Comparison of ENCODE assay signal across 1 cellular context in the genomic region with DNA sequence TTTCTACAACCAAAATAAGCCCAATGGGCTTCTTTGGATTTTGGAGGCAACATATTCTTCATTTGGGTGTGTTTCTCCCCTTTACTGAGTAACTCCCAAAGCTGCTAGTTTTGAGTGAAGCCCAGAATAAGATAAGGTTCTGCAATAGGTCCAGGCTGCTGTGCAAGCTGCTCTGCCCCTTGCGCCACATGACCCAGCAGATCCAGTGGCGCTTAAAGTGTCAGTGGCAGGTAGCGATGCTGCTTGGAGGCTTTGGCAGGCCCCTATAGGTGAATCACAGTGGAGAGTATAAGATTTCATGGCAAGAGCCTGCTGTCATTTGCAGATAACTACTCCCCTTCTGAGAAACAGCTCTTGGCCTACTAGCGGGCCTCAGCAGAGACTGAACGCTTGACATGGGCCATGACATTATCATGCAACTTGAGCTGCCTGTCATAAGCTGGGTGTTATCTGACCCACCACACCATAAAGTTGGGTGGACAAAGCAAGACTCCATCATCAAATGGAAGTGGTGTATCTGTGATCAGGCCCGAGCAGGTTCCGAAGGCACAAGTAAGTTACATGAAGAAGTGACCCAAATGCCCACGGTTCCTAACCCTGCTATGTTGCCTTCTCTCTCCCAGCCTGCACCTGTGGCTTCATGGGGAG.
TF ChIP-seq lines count a peak whose summit lies in the region.

No MANE protein-coding gene starts in this region.

TF ChIP-seq in K562, 482 proteins besides CTCF, POLR2A, EP300 and RAD21 (continued from another document and continues in another):
- TF ChIP-seq CREB1 (IDR thresholded peaks at IDR 0.05) (peak; percentile 64; the same call in 1 of the 2 replicates), CREB1 (CRISPR knock-in tag; IDR thresholded peaks at IDR 0.05) (no peak), ZC3H4 (CRISPR knock-in tag; IDR thresholded peaks at IDR 0.05; ENCODE audit: borderline replicate concordance) (no peak), POLR3A (IDR thresholded peaks at IDR 0.05; ENCODE audit: borderline replicate concordance, extremely low read depth, insufficient read depth, insufficient read length) (no peak), SPI1 (IDR thresholded peaks at IDR 0.05; ENCODE audit: borderline replicate concordance, low read depth, low read length) (no peak), TAF15 (IDR thresholded peaks at IDR 0.05; ENCODE audit: low read depth, low read length) (no peak), ZNF184 (CRISPR knock-in tag; IDR thresholded peaks at IDR 0.05) (no peak), IFI16 (CRISPR knock-in tag; IDR thresholded peaks at IDR 0.05) (no peak), CSDE1 (IDR thresholded peaks at IDR 0.05) (no peak), HDGF (IDR thresholded peaks at IDR 0.05) (no peak), ZNF445 (CRISPR knock-in tag; IDR thresholded peaks at IDR 0.05; ENCODE audit: low read depth) (no peak), PHF21A (IDR thresholded peaks at IDR 0.05; ENCODE audit: borderline replicate concordance, low read depth) (peak; percentile 91), RHOXF2B (CRISPR knock-in tag; conservative IDR thresholded peaks at IDR 0.05) (no peak), FOXJ3 (CRISPR knock-in tag; IDR thresholded peaks at IDR 0.05) (no peak), SIN3A (IDR thresholded peaks at IDR 0.05; ENCODE audit: borderline replicate concordance in 2 of 2, control insufficient read depth in 1 of 2, low read depth in 2 of 2, low read length in 2 of 2) (no peak), WHSC1 (IDR thresholded peaks at IDR 0.05; ENCODE audit: low read length) (no peak), ZNF766 (CRISPR knock-in tag; conservative IDR thresholded peaks at IDR 0.05) (no peak; the same call in 1 of the 2 replicates), XRCC5 (IDR thresholded peaks at IDR 0.05; ENCODE audit: low read depth, low read length) (no peak), MAFG (tag; conservative IDR thresholded peaks at IDR 0.05) (0 out of 2 replicates have a peak, but pooled peaks have one; percentile 33), ZNF507 (tag; conservative IDR thresholded peaks at IDR 0.05) (no peak), POU5F1 (IDR thresholded peaks at IDR 0.05; ENCODE audit: borderline replicate concordance, low read depth, low read length, partially characterized antibody) (no peak), ZNF143 (CRISPR knock-in tag; IDR thresholded peaks at IDR 0.05) (no peak), XRCC3 (IDR thresholded peaks at IDR 0.05) (no peak), KDM1A (IDR thresholded peaks at IDR 0.05) (peak; percentile 100), E2F3 (CRISPR knock-in tag; IDR thresholded peaks at IDR 0.05) (no peak), EP400 (IDR thresholded peaks at IDR 0.05) (no peak), KLF10 (CRISPR knock-in tag; IDR thresholded peaks at IDR 0.05) (no peak), RAD51 (IDR thresholded peaks at IDR 0.05; ENCODE audit: borderline replicate concordance, low read depth) (peak; percentile 51), PTRF (tag; IDR thresholded peaks at IDR 0.05) (no peak), CXXC5 (CRISPR knock-in tag; IDR thresholded peaks at IDR 0.05) (peak; percentile 70), RFX1 (IDR thresholded peaks at IDR 0.05) (no peak), PHB2 (IDR thresholded peaks at IDR 0.05; ENCODE audit: low read depth) (peak; percentile 80), ELF1 (tag; IDR thresholded peaks at IDR 0.05) (no peak), NR4A1 (CRISPR knock-in tag; IDR thresholded peaks at IDR 0.05) (no peak), NR4A1 (tag; IDR thresholded peaks at IDR 0.05) (peak; percentile 73; the same call in 1 of the 2 replicates), KDM2B (CRISPR knock-in tag; IDR thresholded peaks at IDR 0.05) (no peak), MED1 (CRISPR knock-in tag; IDR thresholded peaks at IDR 0.05; ENCODE audit: borderline replicate concordance) (no peak), MCM2 (IDR thresholded peaks at IDR 0.05; ENCODE audit: low read depth) (no peak), ZC3H11A (IDR thresholded peaks at IDR 0.05; ENCODE audit: low read depth, low read length) (no peak), ZNF408 (CRISPR knock-in tag; IDR thresholded peaks at IDR 0.05; ENCODE audit: low read depth) (no peak)
- TF ChIP-seq, protein P1, sequence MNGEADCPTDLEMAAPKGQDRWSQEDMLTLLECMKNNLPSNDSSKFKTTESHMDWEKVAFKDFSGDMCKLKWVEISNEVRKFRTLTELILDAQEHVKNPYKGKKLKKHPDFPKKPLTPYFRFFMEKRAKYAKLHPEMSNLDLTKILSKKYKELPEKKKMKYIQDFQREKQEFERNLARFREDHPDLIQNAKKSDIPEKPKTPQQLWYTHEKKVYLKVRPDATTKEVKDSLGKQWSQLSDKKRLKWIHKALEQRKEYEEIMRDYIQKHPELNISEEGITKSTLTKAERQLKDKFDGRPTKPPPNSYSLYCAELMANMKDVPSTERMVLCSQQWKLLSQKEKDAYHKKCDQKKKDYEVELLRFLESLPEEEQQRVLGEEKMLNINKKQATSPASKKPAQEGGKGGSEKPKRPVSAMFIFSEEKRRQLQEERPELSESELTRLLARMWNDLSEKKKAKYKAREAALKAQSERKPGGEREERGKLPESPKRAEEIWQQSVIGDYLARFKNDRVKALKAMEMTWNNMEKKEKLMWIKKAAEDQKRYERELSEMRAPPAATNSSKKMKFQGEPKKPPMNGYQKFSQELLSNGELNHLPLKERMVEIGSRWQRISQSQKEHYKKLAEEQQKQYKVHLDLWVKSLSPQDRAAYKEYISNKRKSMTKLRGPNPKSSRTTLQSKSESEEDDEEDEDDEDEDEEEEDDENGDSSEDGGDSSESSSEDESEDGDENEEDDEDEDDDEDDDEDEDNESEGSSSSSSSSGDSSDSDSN (IDR thresholded peaks at IDR 0.05; ENCODE audit: borderline replicate concordance in 1 of 2, low read depth in 2 of 2, low read length in 2 of 2), result no peak
- TF ChIP-seq, protein P2, sequence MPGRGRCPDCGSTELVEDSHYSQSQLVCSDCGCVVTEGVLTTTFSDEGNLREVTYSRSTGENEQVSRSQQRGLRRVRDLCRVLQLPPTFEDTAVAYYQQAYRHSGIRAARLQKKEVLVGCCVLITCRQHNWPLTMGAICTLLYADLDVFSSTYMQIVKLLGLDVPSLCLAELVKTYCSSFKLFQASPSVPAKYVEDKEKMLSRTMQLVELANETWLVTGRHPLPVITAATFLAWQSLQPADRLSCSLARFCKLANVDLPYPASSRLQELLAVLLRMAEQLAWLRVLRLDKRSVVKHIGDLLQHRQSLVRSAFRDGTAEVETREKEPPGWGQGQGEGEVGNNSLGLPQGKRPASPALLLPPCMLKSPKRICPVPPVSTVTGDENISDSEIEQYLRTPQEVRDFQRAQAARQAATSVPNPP (IDR thresholded peaks at IDR 0.05; ENCODE audit: borderline replicate concordance, insufficient read depth, insufficient read length), result no peak
- TF ChIP-seq, protein P3, sequence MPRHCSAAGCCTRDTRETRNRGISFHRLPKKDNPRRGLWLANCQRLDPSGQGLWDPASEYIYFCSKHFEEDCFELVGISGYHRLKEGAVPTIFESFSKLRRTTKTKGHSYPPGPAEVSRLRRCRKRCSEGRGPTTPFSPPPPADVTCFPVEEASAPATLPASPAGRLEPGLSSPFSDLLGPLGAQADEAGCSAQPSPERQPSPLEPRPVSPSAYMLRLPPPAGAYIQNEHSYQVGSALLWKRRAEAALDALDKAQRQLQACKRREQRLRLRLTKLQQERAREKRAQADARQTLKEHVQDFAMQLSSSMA (CRISPR knock-in tag; IDR thresholded peaks at IDR 0.05), result no peak
- TF ChIP-seq, protein P4, sequence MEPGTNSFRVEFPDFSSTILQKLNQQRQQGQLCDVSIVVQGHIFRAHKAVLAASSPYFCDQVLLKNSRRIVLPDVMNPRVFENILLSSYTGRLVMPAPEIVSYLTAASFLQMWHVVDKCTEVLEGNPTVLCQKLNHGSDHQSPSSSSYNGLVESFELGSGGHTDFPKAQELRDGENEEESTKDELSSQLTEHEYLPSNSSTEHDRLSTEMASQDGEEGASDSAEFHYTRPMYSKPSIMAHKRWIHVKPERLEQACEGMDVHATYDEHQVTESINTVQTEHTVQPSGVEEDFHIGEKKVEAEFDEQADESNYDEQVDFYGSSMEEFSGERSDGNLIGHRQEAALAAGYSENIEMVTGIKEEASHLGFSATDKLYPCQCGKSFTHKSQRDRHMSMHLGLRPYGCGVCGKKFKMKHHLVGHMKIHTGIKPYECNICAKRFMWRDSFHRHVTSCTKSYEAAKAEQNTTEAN (CRISPR knock-in tag; IDR thresholded peaks at IDR 0.05), result no peak
- TF ChIP-seq, protein P5, sequence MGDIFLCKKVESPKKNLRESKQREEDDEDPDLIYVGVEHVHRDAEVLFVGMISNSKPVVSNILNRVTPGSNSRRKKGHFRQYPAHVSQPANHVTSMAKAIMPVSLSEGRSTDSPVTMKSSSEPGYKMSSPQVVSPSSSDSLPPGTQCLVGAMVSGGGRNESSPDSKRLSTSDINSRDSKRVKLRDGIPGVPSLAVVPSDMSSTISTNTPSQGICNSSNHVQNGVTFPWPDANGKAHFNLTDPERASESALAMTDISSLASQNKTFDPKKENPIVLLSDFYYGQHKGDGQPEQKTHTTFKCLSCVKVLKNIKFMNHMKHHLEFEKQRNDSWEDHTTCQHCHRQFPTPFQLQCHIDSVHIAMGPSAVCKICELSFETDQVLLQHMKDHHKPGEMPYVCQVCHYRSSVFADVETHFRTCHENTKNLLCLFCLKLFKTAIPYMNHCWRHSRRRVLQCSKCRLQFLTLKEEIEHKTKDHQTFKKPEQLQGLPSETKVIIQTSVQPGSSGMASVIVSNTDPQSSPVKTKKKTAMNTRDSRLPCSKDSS (IDR thresholded peaks at IDR 0.05; ENCODE audit: low read depth, partially characterized antibody), result no peak
- TF ChIP-seq, protein P6, sequence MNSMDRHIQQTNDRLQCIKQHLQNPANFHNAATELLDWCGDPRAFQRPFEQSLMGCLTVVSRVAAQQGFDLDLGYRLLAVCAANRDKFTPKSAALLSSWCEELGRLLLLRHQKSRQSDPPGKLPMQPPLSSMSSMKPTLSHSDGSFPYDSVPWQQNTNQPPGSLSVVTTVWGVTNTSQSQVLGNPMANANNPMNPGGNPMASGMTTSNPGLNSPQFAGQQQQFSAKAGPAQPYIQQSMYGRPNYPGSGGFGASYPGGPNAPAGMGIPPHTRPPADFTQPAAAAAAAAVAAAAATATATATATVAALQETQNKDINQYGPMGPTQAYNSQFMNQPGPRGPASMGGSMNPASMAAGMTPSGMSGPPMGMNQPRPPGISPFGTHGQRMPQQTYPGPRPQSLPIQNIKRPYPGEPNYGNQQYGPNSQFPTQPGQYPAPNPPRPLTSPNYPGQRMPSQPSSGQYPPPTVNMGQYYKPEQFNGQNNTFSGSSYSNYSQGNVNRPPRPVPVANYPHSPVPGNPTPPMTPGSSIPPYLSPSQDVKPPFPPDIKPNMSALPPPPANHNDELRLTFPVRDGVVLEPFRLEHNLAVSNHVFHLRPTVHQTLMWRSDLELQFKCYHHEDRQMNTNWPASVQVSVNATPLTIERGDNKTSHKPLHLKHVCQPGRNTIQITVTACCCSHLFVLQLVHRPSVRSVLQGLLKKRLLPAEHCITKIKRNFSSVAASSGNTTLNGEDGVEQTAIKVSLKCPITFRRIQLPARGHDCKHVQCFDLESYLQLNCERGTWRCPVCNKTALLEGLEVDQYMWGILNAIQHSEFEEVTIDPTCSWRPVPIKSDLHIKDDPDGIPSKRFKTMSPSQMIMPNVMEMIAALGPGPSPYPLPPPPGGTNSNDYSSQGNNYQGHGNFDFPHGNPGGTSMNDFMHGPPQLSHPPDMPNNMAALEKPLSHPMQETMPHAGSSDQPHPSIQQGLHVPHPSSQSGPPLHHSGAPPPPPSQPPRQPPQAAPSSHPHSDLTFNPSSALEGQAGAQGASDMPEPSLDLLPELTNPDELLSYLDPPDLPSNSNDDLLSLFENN (IDR thresholded peaks at IDR 0.05; ENCODE audit: low read depth in 2 of 2, low read length in 2 of 2), result peak in 1 of 2 experiments; percentile 76; a peak in 1 of 4 replicates
- TF ChIP-seq, protein P7, sequence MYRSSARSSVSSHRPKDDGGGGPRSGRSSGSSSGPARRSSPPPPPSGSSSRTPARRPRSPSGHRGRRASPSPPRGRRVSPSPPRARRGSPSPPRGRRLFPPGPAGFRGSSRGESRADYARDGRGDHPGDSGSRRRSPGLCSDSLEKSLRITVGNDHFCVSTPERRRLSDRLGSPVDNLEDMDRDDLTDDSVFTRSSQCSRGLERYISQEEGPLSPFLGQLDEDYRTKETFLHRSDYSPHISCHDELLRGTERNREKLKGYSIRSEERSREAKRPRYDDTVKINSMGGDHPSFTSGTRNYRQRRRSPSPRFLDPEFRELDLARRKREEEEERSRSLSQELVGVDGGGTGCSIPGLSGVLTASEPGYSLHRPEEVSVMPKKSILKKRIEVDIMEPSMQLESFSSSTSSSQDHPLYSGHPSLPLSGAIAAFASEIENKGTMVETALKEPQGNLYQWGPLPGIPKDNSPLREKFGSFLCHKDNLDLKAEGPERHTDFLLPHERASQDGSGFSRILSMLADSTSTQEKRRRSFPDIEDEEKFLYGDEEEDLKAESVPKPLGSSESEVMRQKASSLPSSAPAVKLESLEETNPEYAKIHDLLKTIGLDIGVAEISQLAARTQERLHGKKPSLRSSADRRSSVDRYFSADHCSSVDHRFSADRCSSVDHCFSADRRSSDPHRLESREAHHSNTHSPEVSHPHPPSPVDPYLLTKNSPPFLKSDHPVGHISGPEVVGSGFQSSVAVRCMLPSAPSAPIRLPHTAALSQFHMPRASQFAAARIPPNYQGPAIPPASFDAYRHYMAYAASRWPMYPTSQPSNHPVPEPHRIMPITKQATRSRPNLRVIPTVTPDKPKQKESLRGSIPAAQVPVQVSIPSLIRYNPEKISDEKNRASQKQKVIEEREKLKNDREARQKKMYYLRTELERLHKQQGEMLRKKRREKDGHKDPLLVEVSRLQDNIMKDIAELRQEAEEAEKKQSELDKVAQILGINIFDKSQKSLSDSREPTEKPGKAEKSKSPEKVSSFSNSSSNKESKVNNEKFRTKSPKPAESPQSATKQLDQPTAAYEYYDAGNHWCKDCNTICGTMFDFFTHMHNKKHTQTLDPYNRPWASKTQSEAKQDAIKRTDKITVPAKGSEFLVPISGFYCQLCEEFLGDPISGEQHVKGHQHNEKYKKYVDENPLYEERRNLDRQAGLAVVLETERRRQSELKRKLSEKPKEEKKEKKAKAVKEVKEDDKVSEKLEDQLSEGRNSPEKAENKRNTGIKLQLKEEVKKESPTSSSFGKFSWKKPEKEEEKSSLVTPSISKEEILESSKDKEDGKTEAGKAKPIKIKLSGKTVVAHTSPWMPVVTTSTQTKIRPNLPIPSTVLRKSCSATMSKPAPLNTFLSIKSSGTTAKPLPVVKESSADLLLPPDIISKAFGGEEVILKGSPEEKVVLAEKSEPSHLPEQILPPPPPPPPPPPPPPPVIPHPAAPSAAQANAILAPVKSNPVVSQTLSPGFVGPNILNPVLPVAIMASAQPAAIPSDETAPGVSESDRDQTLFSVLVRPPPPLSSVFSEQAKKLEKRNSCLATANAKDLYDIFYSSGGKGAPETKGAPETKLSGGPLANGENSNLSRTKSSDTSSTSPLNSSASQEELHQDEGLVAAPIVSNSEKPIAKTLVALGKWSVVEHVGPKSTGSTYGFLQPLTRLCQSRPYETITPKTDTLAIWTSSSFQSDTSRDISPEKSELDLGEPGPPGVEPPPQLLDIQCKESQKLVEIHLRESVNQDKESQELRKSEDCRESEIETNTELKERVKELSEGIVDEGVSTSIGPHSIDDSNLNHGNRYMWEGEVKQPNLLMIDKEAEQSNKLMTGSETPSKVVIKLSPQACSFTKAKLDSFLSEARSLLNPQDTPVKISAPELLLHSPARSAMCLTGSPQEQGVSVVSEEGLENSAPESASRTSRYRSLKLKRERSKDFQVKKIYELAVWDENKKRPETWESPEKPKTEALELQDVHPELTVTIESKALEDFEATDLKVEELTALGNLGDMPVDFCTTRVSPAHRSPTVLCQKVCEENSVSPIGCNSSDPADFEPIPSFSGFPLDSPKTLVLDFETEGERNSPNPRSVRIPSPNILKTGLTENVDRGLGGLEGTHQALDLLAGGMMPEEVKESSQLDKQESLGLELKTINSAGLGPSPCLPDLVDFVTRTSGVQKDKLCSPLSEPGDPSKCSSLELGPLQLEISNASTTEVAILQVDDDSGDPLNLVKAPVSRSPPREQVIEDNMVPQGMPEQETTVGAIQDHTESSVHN (IDR thresholded peaks at IDR 0.05; ENCODE audit: borderline replicate concordance in 1 of 2, low read depth in 1 of 2), result no peak
